ENCODE assay signal across 2 cellular contexts in the genomic region with DNA sequence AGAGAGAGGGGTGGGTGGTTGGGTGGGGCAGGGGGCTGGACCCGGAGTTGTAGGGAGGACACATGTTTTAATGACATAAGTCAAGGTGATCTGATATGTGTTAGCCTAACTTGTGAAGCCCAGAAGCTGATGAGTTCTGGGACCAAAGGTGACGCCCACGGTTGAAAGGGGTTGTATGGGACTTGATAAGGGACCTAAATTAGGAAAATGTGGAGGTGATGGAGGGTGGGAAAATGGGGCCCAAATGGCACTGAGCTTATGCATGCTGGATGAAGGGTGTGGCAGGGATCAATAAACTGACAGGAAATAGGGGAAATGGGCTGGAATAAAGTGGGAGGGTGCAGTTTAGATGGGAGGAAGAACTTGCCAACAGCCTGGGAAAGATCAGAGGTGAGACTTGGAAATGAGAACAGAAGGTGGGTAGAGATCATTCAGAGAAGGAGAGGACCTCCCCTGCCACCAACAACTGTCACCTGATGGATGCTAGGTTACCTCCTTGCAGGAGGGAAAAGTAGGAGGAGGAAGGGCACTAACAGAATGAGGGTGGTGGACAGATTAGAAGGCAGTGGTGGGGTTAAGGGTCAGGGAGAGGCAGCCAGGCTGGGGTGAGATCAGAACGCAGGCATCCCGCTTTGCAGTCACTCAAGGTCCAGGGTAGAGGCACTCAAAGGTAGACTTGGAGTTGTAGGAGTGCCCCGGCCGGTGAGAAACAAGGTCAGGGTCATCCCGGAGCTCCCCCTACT.
TF ChIP-seq lines count a peak whose summit lies in the region.

No MANE protein-coding gene starts in this region.

TF ChIP-seq in WTC11, 78 proteins besides CTCF, POLR2A, EP300 and RAD21 (continued from another document):
- TF ChIP-seq, protein P1, sequence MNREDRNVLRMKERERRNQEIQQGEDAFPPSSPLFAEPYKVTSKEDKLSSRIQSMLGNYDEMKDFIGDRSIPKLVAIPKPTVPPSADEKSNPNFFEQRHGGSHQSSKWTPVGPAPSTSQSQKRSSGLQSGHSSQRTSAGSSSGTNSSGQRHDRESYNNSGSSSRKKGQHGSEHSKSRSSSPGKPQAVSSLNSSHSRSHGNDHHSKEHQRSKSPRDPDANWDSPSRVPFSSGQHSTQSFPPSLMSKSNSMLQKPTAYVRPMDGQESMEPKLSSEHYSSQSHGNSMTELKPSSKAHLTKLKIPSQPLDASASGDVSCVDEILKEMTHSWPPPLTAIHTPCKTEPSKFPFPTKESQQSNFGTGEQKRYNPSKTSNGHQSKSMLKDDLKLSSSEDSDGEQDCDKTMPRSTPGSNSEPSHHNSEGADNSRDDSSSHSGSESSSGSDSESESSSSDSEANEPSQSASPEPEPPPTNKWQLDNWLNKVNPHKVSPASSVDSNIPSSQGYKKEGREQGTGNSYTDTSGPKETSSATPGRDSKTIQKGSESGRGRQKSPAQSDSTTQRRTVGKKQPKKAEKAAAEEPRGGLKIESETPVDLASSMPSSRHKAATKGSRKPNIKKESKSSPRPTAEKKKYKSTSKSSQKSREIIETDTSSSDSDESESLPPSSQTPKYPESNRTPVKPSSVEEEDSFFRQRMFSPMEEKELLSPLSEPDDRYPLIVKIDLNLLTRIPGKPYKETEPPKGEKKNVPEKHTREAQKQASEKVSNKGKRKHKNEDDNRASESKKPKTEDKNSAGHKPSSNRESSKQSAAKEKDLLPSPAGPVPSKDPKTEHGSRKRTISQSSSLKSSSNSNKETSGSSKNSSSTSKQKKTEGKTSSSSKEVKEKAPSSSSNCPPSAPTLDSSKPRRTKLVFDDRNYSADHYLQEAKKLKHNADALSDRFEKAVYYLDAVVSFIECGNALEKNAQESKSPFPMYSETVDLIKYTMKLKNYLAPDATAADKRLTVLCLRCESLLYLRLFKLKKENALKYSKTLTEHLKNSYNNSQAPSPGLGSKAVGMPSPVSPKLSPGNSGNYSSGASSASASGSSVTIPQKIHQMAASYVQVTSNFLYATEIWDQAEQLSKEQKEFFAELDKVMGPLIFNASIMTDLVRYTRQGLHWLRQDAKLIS (CRISPR knock-in tag; IDR thresholded peaks at IDR 0.05; ENCODE audit: borderline replicate concordance), result no peak
- TF ChIP-seq, protein P2, sequence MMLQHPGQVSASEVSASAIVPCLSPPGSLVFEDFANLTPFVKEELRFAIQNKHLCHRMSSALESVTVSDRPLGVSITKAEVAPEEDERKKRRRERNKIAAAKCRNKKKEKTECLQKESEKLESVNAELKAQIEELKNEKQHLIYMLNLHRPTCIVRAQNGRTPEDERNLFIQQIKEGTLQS (CRISPR knock-in tag; conservative IDR thresholded peaks at IDR 0.05), result no peak
- TF ChIP-seq, protein P3, sequence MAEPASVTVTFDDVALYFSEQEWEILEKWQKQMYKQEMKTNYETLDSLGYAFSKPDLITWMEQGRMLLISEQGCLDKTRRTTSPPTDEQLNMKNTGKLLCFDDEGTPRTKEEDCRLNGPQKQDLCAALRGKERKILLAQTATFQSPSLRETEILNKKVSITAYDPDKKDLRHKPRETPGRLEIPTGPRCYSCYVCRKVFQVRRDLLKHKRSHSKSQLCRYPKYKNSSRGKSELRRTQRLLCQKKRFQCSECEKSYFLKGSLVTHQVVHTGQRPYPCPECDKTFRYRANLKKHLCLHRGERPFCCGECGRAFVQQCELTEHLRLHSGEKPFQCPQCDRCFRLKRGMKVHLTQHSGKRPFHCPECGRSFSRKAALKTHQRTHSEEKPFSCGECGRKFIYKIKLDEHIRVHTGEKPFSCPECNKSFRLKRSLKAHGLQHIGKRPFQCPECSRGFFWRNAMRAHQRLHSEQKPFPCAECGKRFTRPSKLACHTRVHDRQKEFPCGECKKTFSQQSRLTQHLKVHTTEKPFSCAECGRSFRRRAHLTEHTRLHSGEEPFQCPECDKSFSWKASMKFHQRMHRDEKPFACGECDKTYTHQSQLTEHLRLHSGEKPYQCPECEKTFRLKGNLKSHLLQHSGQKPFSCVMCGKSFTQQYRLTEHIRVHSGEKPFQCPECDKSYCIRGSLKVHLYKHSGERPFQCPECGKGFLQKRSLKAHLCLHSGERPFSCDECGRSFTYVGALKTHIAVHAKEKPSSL (CRISPR knock-in tag; conservative IDR thresholded peaks at IDR 0.05), result no peak
- TF ChIP-seq ZNF232 (CRISPR knock-in tag; IDR thresholded peaks at IDR 0.05) (no peak), FOXK1 (CRISPR knock-in tag; IDR thresholded peaks at IDR 0.05) (no peak), SOX15 (CRISPR knock-in tag; IDR thresholded peaks at IDR 0.05) (no peak)
- TF ChIP-seq, protein P4, sequence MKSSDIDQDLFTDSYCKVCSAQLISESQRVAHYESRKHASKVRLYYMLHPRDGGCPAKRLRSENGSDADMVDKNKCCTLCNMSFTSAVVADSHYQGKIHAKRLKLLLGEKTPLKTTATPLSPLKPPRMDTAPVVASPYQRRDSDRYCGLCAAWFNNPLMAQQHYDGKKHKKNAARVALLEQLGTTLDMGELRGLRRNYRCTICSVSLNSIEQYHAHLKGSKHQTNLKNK (CRISPR knock-in tag; IDR thresholded peaks at IDR 0.05), result no peak

TF ChIP-seq in SK-N-SH, 30 proteins besides CTCF, POLR2A, EP300 and RAD21 (continued from another document):
- TF ChIP-seq, protein P5, sequence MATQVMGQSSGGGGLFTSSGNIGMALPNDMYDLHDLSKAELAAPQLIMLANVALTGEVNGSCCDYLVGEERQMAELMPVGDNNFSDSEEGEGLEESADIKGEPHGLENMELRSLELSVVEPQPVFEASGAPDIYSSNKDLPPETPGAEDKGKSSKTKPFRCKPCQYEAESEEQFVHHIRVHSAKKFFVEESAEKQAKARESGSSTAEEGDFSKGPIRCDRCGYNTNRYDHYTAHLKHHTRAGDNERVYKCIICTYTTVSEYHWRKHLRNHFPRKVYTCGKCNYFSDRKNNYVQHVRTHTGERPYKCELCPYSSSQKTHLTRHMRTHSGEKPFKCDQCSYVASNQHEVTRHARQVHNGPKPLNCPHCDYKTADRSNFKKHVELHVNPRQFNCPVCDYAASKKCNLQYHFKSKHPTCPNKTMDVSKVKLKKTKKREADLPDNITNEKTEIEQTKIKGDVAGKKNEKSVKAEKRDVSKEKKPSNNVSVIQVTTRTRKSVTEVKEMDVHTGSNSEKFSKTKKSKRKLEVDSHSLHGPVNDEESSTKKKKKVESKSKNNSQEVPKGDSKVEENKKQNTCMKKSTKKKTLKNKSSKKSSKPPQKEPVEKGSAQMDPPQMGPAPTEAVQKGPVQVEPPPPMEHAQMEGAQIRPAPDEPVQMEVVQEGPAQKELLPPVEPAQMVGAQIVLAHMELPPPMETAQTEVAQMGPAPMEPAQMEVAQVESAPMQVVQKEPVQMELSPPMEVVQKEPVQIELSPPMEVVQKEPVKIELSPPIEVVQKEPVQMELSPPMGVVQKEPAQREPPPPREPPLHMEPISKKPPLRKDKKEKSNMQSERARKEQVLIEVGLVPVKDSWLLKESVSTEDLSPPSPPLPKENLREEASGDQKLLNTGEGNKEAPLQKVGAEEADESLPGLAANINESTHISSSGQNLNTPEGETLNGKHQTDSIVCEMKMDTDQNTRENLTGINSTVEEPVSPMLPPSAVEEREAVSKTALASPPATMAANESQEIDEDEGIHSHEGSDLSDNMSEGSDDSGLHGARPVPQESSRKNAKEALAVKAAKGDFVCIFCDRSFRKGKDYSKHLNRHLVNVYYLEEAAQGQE (IDR thresholded peaks at IDR 0.05; ENCODE audit: low read depth, low read length), result no peak
TF ChIP-seq in SK-N-SH: peak in this region for 0.
